Comparison of ENCODE assay signal across 18 cellular contexts in the genomic region with DNA sequence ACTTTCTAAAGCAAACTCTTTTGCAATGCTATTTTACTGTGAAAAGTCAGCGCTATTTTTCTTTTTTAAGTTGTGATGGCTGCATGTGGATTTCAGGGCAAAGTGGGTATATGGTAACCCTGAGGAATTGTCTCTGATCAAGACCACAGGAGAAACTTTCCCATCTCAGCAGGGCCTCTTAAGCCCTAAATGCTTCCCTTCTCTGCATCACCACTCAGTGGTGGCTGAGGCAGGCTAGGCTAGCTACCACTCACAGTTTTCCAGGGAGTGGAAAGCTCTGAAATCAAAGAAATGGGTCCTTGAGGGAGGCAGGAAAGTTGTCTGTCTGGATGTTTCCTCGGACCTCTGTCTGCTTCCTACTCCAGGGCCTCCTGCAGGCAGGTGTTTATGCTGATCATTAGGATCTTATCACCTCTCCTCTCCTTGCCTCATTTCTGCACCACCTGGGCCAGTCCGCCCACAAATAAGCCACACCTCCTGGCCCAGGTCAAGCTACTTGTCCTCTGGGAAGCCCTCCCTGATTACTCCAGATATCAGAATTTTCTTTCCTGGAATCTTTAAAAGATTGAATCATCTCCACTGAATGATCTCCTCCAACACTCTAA. TPM values are rescaled to one million over a fixed set of nuclear protein-coding genes. Genes with fewer than 3 reads are reported as not detected.
"Had no signal": no experiment of that assay in that cellular context is flagged by ENCODE, and none has a peak within 500 bp of the region (broad histone marks: within the 10 kb centered on the region; RNA-seq: fewer than 3 reads in every experiment).

No MANE protein-coding gene starts in this region.

- H3K9me3 ChIP-seq: lower lobe of right lung had no signal

- H3K4me1 ChIP-seq: lower lobe of right lung had no signal

- DNase-seq: activated CD4-positive, alpha-beta memory T cell treated with anti-CD3 and anti-CD28 coated beads, Interleukin-2, amount 10 ng/mL, durations not matched to agents 7 days and 5 days; activated CD4-positive, alpha-beta T cell treated with anti-CD3 and anti-CD28 coated beads for 48 hours; activated CD4-positive, CD25-positive, alpha-beta regulatory T cell; activated naive CD4-positive, alpha-beta T cell treated with anti-CD3 and anti-CD28 coated beads for 36 hours; activated T-cell treated with anti-CD3 and anti-CD28 coated beads, Interleukin-2, amount 50 U/mL, for 24 hours; anterior cingulate cortex; brain microvascular endothelial cell; central memory CD4-positive, alpha-beta T cell; erythroblast; foreskin melanocyte; hypothalamus; islet precursor cell; lower lobe of right lung; right cardiac atrium; stimulated activated CD4-positive, alpha-beta T cell treated with anti-CD3 and anti-CD28 coated beads, Interleukin-15, amount 100 ng/mL, for 24 hours; stimulated activated CD4-positive, alpha-beta T cell treated with anti-CD3 and anti-CD28 coated beads, Interleukin-2, amount 100 ng/mL, for 48 hours; T-cell had no signal

- H3K4me3 ChIP-seq: lower lobe of right lung, skin epidermis had no signal

- H3K27ac ChIP-seq: brain microvascular endothelial cell, lower lobe of right lung, skin epidermis had no signal

- H3K36me3 ChIP-seq: brain microvascular endothelial cell, lower lobe of right lung had no signal

- ATAC-seq: lower lobe of right lung, right cardiac atrium, T-cell had no signal

- H3K27me3 ChIP-seq: brain microvascular endothelial cell had no signal

RNA-seq across cellular contexts. Expression of gene CEMIP, which starts 37.0 kb away (rescaled TPM):
- total RNA-seq: activated CD4-positive, alpha-beta memory T cell treated with anti-CD3 and anti-CD28 coated beads, Interleukin-2, amount 10 ng/mL, durations not matched to agents 7 days and 5 days; activated naive CD4-positive, alpha-beta T cell treated with anti-CD3 and anti-CD28 coated beads for 36 hours had no signal
